12 cellular contexts compared by ENCODE assay signal in the genomic region with DNA sequence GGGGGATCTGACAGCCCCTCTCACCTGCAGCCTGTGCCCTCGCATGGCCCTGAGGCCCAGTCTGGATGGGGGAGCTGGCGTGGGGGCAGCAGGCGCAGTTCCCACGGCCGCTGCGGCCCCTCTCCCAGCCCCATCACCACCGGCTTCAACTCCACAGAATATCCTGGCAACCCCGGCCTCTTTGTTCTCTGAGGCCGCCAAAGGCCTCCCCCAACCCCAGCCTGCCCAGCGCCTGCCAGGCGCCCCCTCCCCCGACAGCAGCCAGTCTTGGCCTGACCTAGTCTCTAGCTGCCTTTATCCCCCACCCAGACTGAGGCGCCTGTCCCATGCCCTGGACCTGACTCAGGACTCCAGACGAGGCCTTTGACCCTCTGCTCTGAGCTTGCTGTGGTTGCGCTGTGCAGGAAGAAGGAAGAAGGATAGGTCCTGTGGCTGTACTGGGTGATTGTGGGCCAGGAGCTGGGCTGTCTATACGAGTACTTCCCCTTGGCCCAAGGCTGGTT. TPM values are rescaled to one million over a fixed set of nuclear protein-coding genes. Genes with fewer than 3 reads are reported as not detected.
DNase-seq lines count a peak whose midpoint lies in the region; ATAC-seq and TF ChIP-seq lines count a peak whose summit lies in the region.
"Had no signal": no experiment of that assay in that cellular context is flagged by ENCODE, and none has a peak within 500 bp of the region (broad histone marks: within the 10 kb centered on the region; RNA-seq: fewer than 3 reads in every experiment).

No MANE protein-coding gene starts in this region.

- TF ChIP-seq CTCF in cardiac muscle cell (IDR thresholded peaks at IDR 0.05; ENCODE audit: low read depth, low read length) (no peak), tibial artery (IDR thresholded peaks at IDR 0.05) (no peak)

- H3K4me3 Mint-ChIP-seq in T-helper 17 cell = no peak overlapping the region

- no peak overlapping the region for H3K4me3 ChIP-seq in cardiac muscle cell
- H3K4me3 ChIP-seq in ectodermal cell (ENCODE audit: insufficient read depth, low read depth, low read length) = no peak overlapping the region
- H3K4me3 ChIP-seq in mesodermal cell (ENCODE audit: extremely low read depth, insufficient read depth, low read length, poor library complexity, severe bottlenecking) = no peak overlapping the region
- no peak overlapping the region for H3K4me3 ChIP-seq in tibial artery
- H3K4me3 ChIP-seq: transverse colon had no signal

- ATAC-seq in Right ventricle myocardium superior (ENCODE audit: poor library complexity) (no peak), T-helper 17 cell (no peak)
- ATAC-seq: HCT116 had no signal

- peaks cover 6% of the 10 kb centered on the region for H3K36me3 ChIP-seq in cardiac muscle cell
- H3K36me3 ChIP-seq in ectodermal cell (ENCODE audit: control insufficient read depth, insufficient read depth, low read length) = no peaks in the 10 kb centered on the region
- peaks cover 36% of the 10 kb centered on the region for H3K36me3 ChIP-seq in mesodermal cell (ENCODE audit: control insufficient read depth, insufficient read depth, low read length)
- peaks cover 15 to 23% (median 17%) of the 10 kb centered on the region in 3 donors for H3K36me3 ChIP-seq in tibial artery
- H3K36me3 ChIP-seq: transverse colon had no signal

- intact Hi-C loops in Right ventricle myocardium superior (cut with DNase I) = no loop called here
- intact Hi-C loops in tibial artery (cut with DNase I; ENCODE audit: low total_unique reads) = no loop called here

- 58 to 67% methylated on average over 16 of the region's 16 CpGs for WGBS in ectodermal cell, 2 experiments
- WGBS in mesodermal cell (ENCODE audit: insufficient coverage in 2 of 2), 2 experiments = 79 to 88% methylated on average over 12 to 13 of the region's 16 CpGs

- no peaks in the 10 kb centered on the region for H3K9me3 ChIP-seq in cardiac muscle cell (ENCODE audit: low read depth)
- H3K9me3 ChIP-seq in ectodermal cell (ENCODE audit: control insufficient read depth, low read length) = no peaks in the 10 kb centered on the region
- no peaks in the 10 kb centered on the region for H3K9me3 ChIP-seq in mesodermal cell (ENCODE audit: control insufficient read depth, low read length)
- no peaks in the 10 kb centered on the region for H3K9me3 ChIP-seq in tibial artery
- no peaks in the 10 kb centered on the region for H3K9me3 ChIP-seq in T-helper 17 cell (ENCODE audit: control insufficient read depth, low read length, poor library complexity, severe bottlenecking)
- H3K9me3 ChIP-seq: transverse colon had no signal

- H3K27ac Mint-ChIP-seq in T-helper 17 cell = no peak overlapping the region

- H3K4me1 Mint-ChIP-seq in T-helper 17 cell = peaks cover 10% of the 10 kb centered on the region

- no peak for DNase-seq in cardiac muscle cell (ENCODE audit: low read depth in 1 of 2, low spot score in 1 of 2)
- DNase-seq in Right ventricle myocardium superior = no peak
- DNase-seq in tibial artery = no peak
- no peak for DNase-seq in NCI-H2196 treated with DMSO at 0.1 percent for 48 hours (lab: John Stamatoyannopoulos, UW; ENCODE audit: unreplicated experiment)
- no peak for DNase-seq in NCI-H82 treated with DMSO at 0.1 percent for 48 hours (lab: John Stamatoyannopoulos, UW; ENCODE audit: unreplicated experiment)
- no peak for DNase-seq in T-helper 17 cell
- DNase-seq: ACHN, DMS153, transverse colon had no signal

- H3K27me3 ChIP-seq in cardiac muscle cell (no peaks in the 10 kb centered on the region), ectodermal cell (ENCODE audit: control insufficient read depth, insufficient read depth, low read length, poor library complexity, severe bottlenecking) (no peaks in the 10 kb centered on the region), tibial artery (no peaks in the 10 kb centered on the region)
- H3K27me3 ChIP-seq: transverse colon had no signal

- peaks cover 30% of the 10 kb centered on the region for H3K4me1 ChIP-seq in cardiac muscle cell (ENCODE audit: low read depth)
- peaks cover 95% of the 10 kb centered on the region for H3K4me1 ChIP-seq in ectodermal cell (ENCODE audit: control insufficient read depth, insufficient read depth, low read length)
- peaks cover 72% of the 10 kb centered on the region for H3K4me1 ChIP-seq in mesodermal cell (ENCODE audit: control insufficient read depth, insufficient read depth, low read length, poor library complexity, severe bottlenecking)
- H3K4me1 ChIP-seq in tibial artery = peaks cover 0 to 64% (median 44%) of the 10 kb centered on the region in 4 donors

- H3K27ac ChIP-seq in cardiac muscle cell = peak overlapping the region; percentile 30
- H3K27ac ChIP-seq in ectodermal cell (ENCODE audit: insufficient read depth, low read depth, low read length, poor library complexity, severe bottlenecking) = peak overlapping the region; percentile 60
- H3K27ac ChIP-seq in mesodermal cell (ENCODE audit: low read depth, low read length, severe bottlenecking) = peak overlapping the region; percentile 16
- peak overlapping the region; percentile 54 to 57 for H3K27ac ChIP-seq in tibial artery

- H3K36me3 Mint-ChIP-seq in T-helper 17 cell (ENCODE audit: low read depth) = no peaks in the 10 kb centered on the region

- H3K27me3 Mint-ChIP-seq in T-helper 17 cell = no peaks in the 10 kb centered on the region

RNA-seq across cellular contexts. Expression of a gene that starts 38.8 kb away (rescaled TPM):
- total RNA-seq in cardiac muscle cell (91.9 and 122 TPM in 2 replicates), Right ventricle myocardium superior (67.3 TPM), T-helper 17 cell (1 to 10 TPM; 3.2 to 4.3 TPM)
- 70.4 and 79.4 TPM in 2 replicates for polyA plus RNA-seq in cardiac muscle cell
- polyA plus RNA-seq in ectodermal cell (2013, experiment 1 of 4) = 45.6 TPM
- 46.4 TPM for polyA plus RNA-seq in ectodermal cell (2013, experiment 2 of 4)
- 36.6 TPM for polyA plus RNA-seq in ectodermal cell (2013, experiment 3 of 4)
- 37.7 TPM for polyA plus RNA-seq in ectodermal cell (2013, experiment 4 of 4)
- 118 TPM for polyA plus RNA-seq in mesodermal cell (2013, experiment 1 of 2)
- 93.8 TPM for polyA plus RNA-seq in mesodermal cell (2013, experiment 2 of 2)

Comparison
In these comparisons a context has a peak if more than half of its experiments do, and no peak if none do; other contexts are left out.
1. RNA of a gene that starts 38.8 kb away (total RNA-seq): 91.9 to 122 TPM in cardiac muscle cell and 67.3 TPM in Right ventricle myocardium superior (single experiment); 3.2 to 4.3 TPM in T-helper 17 cell; every median in the first group is over 10 times any median in the second.
2. Peak in every context shown above with its lines, with median percentiles within 50 percentile points of each other: H3K27ac ChIP-seq.